In the genomic region with DNA sequence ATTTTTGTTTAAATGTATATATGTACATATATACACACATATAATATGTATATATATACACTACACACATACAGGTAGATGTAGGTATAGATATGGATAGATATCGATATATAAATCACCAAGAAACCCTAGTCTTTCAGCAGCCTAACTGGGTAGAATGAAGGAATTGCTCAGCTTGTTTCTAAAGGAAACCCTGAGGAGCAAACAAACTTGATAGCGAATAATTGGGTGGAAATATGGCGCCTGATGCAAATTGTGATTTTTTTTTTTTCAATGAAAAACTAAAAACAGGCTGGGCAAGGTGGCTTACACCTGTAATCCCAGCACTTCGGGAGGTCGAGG, we compare ENCODE assay signal across 1 cellular context.
TF ChIP-seq lines count a peak whose summit lies in the region.

No MANE protein-coding gene starts in this region.

TF ChIP-seq in HepG2, 621 proteins besides CTCF, POLR2A, EP300 and RAD21:
- TF ChIP-seq YY1 (IDR thresholded peaks at IDR 0.05; ENCODE audit: insufficient read depth, insufficient replicate concordance, low read depth, low read length), result no peak
- no peak for TF ChIP-seq ZNF629 (CRISPR knock-in tag; conservative IDR thresholded peaks at IDR 0.05)
- TF ChIP-seq ZNF232 (CRISPR knock-in tag; IDR thresholded peaks at IDR 0.05; ENCODE audit: borderline replicate concordance), result no peak
- TF ChIP-seq, protein P1, sequence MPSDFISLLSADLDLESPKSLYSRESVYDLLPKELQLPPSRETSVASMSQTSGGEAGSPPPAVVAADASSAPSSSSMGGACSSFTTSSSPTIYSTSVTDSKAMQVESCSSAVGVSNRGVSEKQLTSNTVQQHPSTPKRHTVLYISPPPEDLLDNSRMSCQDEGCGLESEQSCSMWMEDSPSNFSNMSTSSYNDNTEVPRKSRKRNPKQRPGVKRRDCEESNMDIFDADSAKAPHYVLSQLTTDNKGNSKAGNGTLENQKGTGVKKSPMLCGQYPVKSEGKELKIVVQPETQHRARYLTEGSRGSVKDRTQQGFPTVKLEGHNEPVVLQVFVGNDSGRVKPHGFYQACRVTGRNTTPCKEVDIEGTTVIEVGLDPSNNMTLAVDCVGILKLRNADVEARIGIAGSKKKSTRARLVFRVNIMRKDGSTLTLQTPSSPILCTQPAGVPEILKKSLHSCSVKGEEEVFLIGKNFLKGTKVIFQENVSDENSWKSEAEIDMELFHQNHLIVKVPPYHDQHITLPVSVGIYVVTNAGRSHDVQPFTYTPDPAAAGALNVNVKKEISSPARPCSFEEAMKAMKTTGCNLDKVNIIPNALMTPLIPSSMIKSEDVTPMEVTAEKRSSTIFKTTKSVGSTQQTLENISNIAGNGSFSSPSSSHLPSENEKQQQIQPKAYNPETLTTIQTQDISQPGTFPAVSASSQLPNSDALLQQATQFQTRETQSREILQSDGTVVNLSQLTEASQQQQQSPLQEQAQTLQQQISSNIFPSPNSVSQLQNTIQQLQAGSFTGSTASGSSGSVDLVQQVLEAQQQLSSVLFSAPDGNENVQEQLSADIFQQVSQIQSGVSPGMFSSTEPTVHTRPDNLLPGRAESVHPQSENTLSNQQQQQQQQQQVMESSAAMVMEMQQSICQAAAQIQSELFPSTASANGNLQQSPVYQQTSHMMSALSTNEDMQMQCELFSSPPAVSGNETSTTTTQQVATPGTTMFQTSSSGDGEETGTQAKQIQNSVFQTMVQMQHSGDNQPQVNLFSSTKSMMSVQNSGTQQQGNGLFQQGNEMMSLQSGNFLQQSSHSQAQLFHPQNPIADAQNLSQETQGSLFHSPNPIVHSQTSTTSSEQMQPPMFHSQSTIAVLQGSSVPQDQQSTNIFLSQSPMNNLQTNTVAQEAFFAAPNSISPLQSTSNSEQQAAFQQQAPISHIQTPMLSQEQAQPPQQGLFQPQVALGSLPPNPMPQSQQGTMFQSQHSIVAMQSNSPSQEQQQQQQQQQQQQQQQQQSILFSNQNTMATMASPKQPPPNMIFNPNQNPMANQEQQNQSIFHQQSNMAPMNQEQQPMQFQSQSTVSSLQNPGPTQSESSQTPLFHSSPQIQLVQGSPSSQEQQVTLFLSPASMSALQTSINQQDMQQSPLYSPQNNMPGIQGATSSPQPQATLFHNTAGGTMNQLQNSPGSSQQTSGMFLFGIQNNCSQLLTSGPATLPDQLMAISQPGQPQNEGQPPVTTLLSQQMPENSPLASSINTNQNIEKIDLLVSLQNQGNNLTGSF (CRISPR knock-in tag; IDR thresholded peaks at IDR 0.05), result no peak
- TF ChIP-seq YEATS2 (CRISPR knock-in tag; IDR thresholded peaks at IDR 0.05; ENCODE audit: borderline replicate concordance), result no peak
- TF ChIP-seq NFE2L2 (IDR thresholded peaks at IDR 0.05; ENCODE audit: low read length), result no peak
- TF ChIP-seq KLF12 (CRISPR knock-in tag; IDR thresholded peaks at IDR 0.05; ENCODE audit: borderline replicate concordance), result no peak
- no peak for TF ChIP-seq MTF2 (CRISPR knock-in tag; IDR thresholded peaks at IDR 0.05; ENCODE audit: borderline replicate concordance)
- no peak for TF ChIP-seq ZBTB20 (CRISPR knock-in tag; IDR thresholded peaks at IDR 0.05; ENCODE audit: borderline replicate concordance, low read depth)
- TF ChIP-seq MLLT10 (CRISPR knock-in tag; IDR thresholded peaks at IDR 0.05), result no peak
- TF ChIP-seq ARID2 (CRISPR knock-in tag; IDR thresholded peaks at IDR 0.05; ENCODE audit: borderline replicate concordance), result no peak
- no peak for TF ChIP-seq AHR (CRISPR knock-in tag; IDR thresholded peaks at IDR 0.05)
- TF ChIP-seq, protein P2, sequence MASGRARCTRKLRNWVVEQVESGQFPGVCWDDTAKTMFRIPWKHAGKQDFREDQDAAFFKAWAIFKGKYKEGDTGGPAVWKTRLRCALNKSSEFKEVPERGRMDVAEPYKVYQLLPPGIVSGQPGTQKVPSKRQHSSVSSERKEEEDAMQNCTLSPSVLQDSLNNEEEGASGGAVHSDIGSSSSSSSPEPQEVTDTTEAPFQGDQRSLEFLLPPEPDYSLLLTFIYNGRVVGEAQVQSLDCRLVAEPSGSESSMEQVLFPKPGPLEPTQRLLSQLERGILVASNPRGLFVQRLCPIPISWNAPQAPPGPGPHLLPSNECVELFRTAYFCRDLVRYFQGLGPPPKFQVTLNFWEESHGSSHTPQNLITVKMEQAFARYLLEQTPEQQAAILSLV (CRISPR knock-in tag; IDR thresholded peaks at IDR 0.05; ENCODE audit: borderline replicate concordance), result no peak
- no peak for TF ChIP-seq GABPA (IDR thresholded peaks at IDR 0.05; ENCODE audit: low read depth, low read length)
- no peak for TF ChIP-seq GABPA (CRISPR knock-in tag; IDR thresholded peaks at IDR 0.05; ENCODE audit: low read depth)
- TF ChIP-seq ZSCAN25 (CRISPR knock-in tag; IDR thresholded peaks at IDR 0.05), result no peak
